Comparison of ENCODE assay signal across 8 cellular contexts in the genomic region with DNA sequence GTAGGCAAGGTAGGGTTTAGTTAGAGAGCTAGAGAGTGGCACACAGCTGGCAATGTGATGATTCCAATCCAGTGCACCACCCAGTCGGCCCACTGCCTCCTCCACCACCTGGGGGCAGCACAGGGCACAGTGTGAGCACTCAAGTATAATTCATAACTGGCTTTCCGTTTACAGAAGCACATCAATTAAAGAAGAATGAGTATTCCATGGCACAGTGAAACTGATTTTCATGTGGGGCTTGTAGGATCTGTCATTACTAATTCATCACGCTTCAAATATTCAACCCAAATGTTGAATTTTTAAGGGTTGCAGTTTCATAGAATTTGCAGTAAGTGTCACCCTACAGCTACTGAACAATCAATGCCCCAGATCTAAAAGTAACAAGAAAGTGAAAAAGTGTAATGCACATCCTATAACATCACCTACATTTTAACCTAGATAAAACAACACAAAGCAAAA.
DNase-seq lines count a peak whose midpoint lies in the region; TF ChIP-seq lines count a peak whose summit lies in the region.

No MANE protein-coding gene starts in this region.

- peak; percentile 30 for DNase-seq in HFFc6
- peak; percentile 56 for DNase-seq in NB4 (ENCODE audit: low read depth)
- peak; percentile 72 for DNase-seq in T-helper 9 cell
- peak; percentile 9 for DNase-seq in astrocyte of the cerebellum (ENCODE audit: low read depth)
- DNase-seq in iPS-NIHi11 (ENCODE audit: low spot score): peak; percentile 63
- DNase-seq in stimulated activated CD4-positive, alpha-beta T cell treated with anti-CD3 and anti-CD28 coated beads, Interleukin-12 subunit alpha, Interleukin-12 subunit beta, amount 100 ng/mL, for 48 hours (ENCODE audit: low read depth in 2 of 3, low spot score in 1 of 3): peak; percentile 52 to 74 (median 74)
- DNase-seq in OCI-M2 (lab: John Stamatoyannopoulos, UW; ENCODE audit: unreplicated experiment): no peak

- TF ChIP-seq POLR2A in NB4 (IDR thresholded peaks at IDR 0.05; ENCODE audit: extremely low read depth, insufficient read length): no peak

- H3K4me3 ChIP-seq in GM12875 (ENCODE audit: low read depth, low read length) (no peak overlapping the region), NB4 (ENCODE audit: low read depth, low read length) (no peak overlapping the region), astrocyte of the cerebellum (ENCODE audit: low read depth, low read length) (no peak overlapping the region)

- H3K27ac Mint-ChIP-seq in HFFc6: no peak overlapping the region

- peak; percentile 88 for TF ChIP-seq CTCF in GM12875 (IDR thresholded peaks at IDR 0.05; ENCODE audit: borderline replicate concordance, insufficient read depth, low read depth, low read length)
- TF ChIP-seq CTCF in HFFc6 (IDR thresholded peaks at IDR 0.05): peak; percentile 89
- peak; percentile 81 for TF ChIP-seq CTCF in NB4 (IDR thresholded peaks at IDR 0.05; ENCODE audit: low read depth, low read length)
- TF ChIP-seq CTCF in astrocyte of the cerebellum (IDR thresholded peaks at IDR 0.05; ENCODE audit: low read depth, low read length, missing control alignments): peak; percentile 97

- H3K4me3 Mint-ChIP-seq in HFFc6: no peak overlapping the region

- peaks cover 16% of the 10 kb centered on the region for H3K27me3 Mint-ChIP-seq in HFFc6 (ENCODE audit: insufficient read depth)

- in situ Hi-C loops in astrocyte of the cerebellum (cut with HindIII; ENCODE audit: low sequenced_read_pairs): no loop called here

- no peaks in the 10 kb centered on the region for H3K4me1 Mint-ChIP-seq in HFFc6 (ENCODE audit: low read depth)

- no peaks in the 10 kb centered on the region for H3K9me3 Mint-ChIP-seq in HFFc6

- H3K36me3 Mint-ChIP-seq in HFFc6 (ENCODE audit: low read depth): no peaks in the 10 kb centered on the region
